Comparison of ENCODE assay signal across 20 cellular contexts in genomic region chr11:64770120-64770519, GRCh38. TPM values are rescaled to one million over a fixed set of nuclear protein-coding genes. Genes with fewer than 3 reads are reported as not detected.
DNase-seq lines count a peak whose midpoint lies in the region; ATAC-seq and TF ChIP-seq lines count a peak whose summit lies in the region.
"Had no signal": no experiment of that assay in that cellular context is flagged by ENCODE, and none has a peak within 500 bp of the region (broad histone marks: within the 10 kb centered on the region; RNA-seq: fewer than 3 reads in every experiment).

No MANE protein-coding gene starts in this region.

- TF ChIP-seq POLR2A in erythroblast (IDR thresholded peaks at IDR 0.05; ENCODE audit: low read length), result peak; percentile 25

- ATAC-seq in T-cell (replicated peaks in 1 of 4), result no peak
- ATAC-seq in stimulated activated effector memory CD8-positive, alpha-beta T cell treated with anti-CD3 and anti-CD28 coated beads, Interleukin-12 subunit alpha, Interleukin-12 subunit beta, amount 100 ng/mL, for 72 hours, result no peak
- no peak for ATAC-seq in GM19452 (IDR thresholded peaks at IDR 0.05; ENCODE audit: unreplicated experiment)
- ATAC-seq: gastroesophageal sphincter had no signal

- POLR2A ChIA-PET in T-cell (lab: Charles Lee), result no interaction called here

- H3K27ac Mint-ChIP-seq in activated naive CD4-positive, alpha-beta T cell treated with anti-CD3 and anti-CD28 coated beads, Interleukin-2, amount 10 ng/mL, durations not matched to agents 7 days and 5 days, result peak overlapping the region; percentile 7
- H3K27ac Mint-ChIP-seq in T-cell, result peak overlapping the region; percentile 56 to 73
- peak overlapping the region; percentile 81 for H3K27ac Mint-ChIP-seq in stimulated activated effector memory CD8-positive, alpha-beta T cell treated with anti-CD3 and anti-CD28 coated beads, Interleukin-12 subunit alpha, Interleukin-12 subunit beta, amount 100 ng/mL, for 72 hours
- H3K27ac Mint-ChIP-seq: nephron progenitor cell had no signal

- peaks cover 89% of the 10 kb centered on the region for H3K4me1 Mint-ChIP-seq in activated naive CD4-positive, alpha-beta T cell treated with anti-CD3 and anti-CD28 coated beads, Interleukin-2, amount 10 ng/mL, durations not matched to agents 7 days and 5 days
- peaks cover 90 to 93% (median 92%) of the 10 kb centered on the region in 3 donors for H3K4me1 Mint-ChIP-seq in T-cell
- H3K4me1 Mint-ChIP-seq in stimulated activated effector memory CD8-positive, alpha-beta T cell treated with anti-CD3 and anti-CD28 coated beads, Interleukin-12 subunit alpha, Interleukin-12 subunit beta, amount 100 ng/mL, for 72 hours, result peaks cover 76% of the 10 kb centered on the region

- H3K27me3 Mint-ChIP-seq in activated naive CD4-positive, alpha-beta T cell treated with anti-CD3 and anti-CD28 coated beads, Interleukin-2, amount 10 ng/mL, durations not matched to agents 7 days and 5 days, result no peaks in the 10 kb centered on the region
- H3K27me3 Mint-ChIP-seq in T-cell, result no peaks in the 10 kb centered on the region
- H3K27me3 Mint-ChIP-seq: stimulated activated naive CD8-positive, alpha-beta T cell treated with anti-CD3 and anti-CD28 coated beads, Interleukin-15, Interleukin-2, amounts not matched to agents 100 ng/mL and 50 ng/mL, for 24 hours had no signal

- CTCF ChIA-PET in activated naive CD4-positive, alpha-beta T cell treated with anti-CD3 and anti-CD28 coated beads, Interleukin-2, amount 10 ng/mL, durations not matched to agents 7 days and 5 days (lab: Charles Lee), result interaction anchor here (0.7 to 15.2 kb wide), 5 partner anchors 9 to 34 kb away, joined by 3 to 208 read pairs (median 3); partner anchors contain the start of gene RASGRP2
- CTCF ChIA-PET in T-cell (lab: Charles Lee), result interaction anchor here in 1 of 2 donors (1.0 kb wide), 1 partner anchor 26 kb away, joined by 4 read pairs; the partner anchor contains the start of gene RASGRP2

- DNase-seq in activated naive CD4-positive, alpha-beta T cell treated with anti-CD3 and anti-CD28 coated beads, Interleukin-2, amount 10 ng/mL, durations not matched to agents 7 days and 5 days, result peak; percentile 13
- no peak for DNase-seq in activated naive CD4-positive, alpha-beta T cell treated with Interleukin-2 at 50 U/mL for 16 hours
- no peak for DNase-seq in T-cell
- DNase-seq in erythroblast (lab: John Stamatoyannopoulos, UW), result no peak
- no peak for DNase-seq in stimulated activated effector memory CD8-positive, alpha-beta T cell treated with anti-CD3 and anti-CD28 coated beads, Interleukin-12 subunit alpha, Interleukin-12 subunit beta, amount 100 ng/mL, for 72 hours (ENCODE audit: low spot score in 2 of 2)
- no peak for DNase-seq in HuH-7.5 (ENCODE audit: low spot score)
- DNase-seq in NCI-H1092 (lab: John Stamatoyannopoulos, UW), result no peak
- DNase-seq: activated gamma-delta T cell; effector CD8-positive, alpha-beta T cell; esophagus squamous epithelium; H7; NCI-H1417; NCI-H524; nephron progenitor cell; stimulated activated CD4-positive, alpha-beta T cell treated with anti-CD3 and anti-CD28 coated beads, Interleukin-2, amount 100 ng/mL, for 24 hours; T1000 had no signal

- no peaks in the 10 kb centered on the region for H3K9me3 Mint-ChIP-seq in activated naive CD4-positive, alpha-beta T cell treated with anti-CD3 and anti-CD28 coated beads, Interleukin-2, amount 10 ng/mL, durations not matched to agents 7 days and 5 days
- no peaks in the 10 kb centered on the region for H3K9me3 Mint-ChIP-seq in T-cell
- H3K9me3 Mint-ChIP-seq in stimulated activated effector memory CD8-positive, alpha-beta T cell treated with anti-CD3 and anti-CD28 coated beads, Interleukin-12 subunit alpha, Interleukin-12 subunit beta, amount 100 ng/mL, for 72 hours, result no peaks in the 10 kb centered on the region
- H3K9me3 Mint-ChIP-seq: CD8-positive, alpha-beta memory T cell; nephron progenitor cell; stimulated activated naive CD8-positive, alpha-beta T cell treated with anti-CD3 and anti-CD28 coated beads, Interleukin-15, Interleukin-2, amounts not matched to agents 100 ng/mL and 50 ng/mL, for 24 hours had no signal

- no peak overlapping the region for H3K4me3 Mint-ChIP-seq in activated naive CD4-positive, alpha-beta T cell treated with anti-CD3 and anti-CD28 coated beads, Interleukin-2, amount 10 ng/mL, durations not matched to agents 7 days and 5 days
- H3K4me3 Mint-ChIP-seq in T-cell, result no peak overlapping the region
- H3K4me3 Mint-ChIP-seq in stimulated activated effector memory CD8-positive, alpha-beta T cell treated with anti-CD3 and anti-CD28 coated beads, Interleukin-12 subunit alpha, Interleukin-12 subunit beta, amount 100 ng/mL, for 72 hours, result no peak overlapping the region
- H3K4me3 Mint-ChIP-seq: nephron progenitor cell had no signal

- H3K36me3 Mint-ChIP-seq in activated naive CD4-positive, alpha-beta T cell treated with anti-CD3 and anti-CD28 coated beads, Interleukin-2, amount 10 ng/mL, durations not matched to agents 7 days and 5 days, result peaks cover 87% of the 10 kb centered on the region
- H3K36me3 Mint-ChIP-seq in T-cell, result peaks cover 82% of the 10 kb centered on the region
- H3K36me3 Mint-ChIP-seq in stimulated activated effector memory CD8-positive, alpha-beta T cell treated with anti-CD3 and anti-CD28 coated beads, Interleukin-12 subunit alpha, Interleukin-12 subunit beta, amount 100 ng/mL, for 72 hours, result peaks cover 100% of the 10 kb centered on the region

RNA-seq across cellular contexts. Expression of gene SF1, which starts 8.2 kb away (rescaled TPM):
- 1,000 to 10,000 TPM in 2 of 5 donors, 100 to 1,000 TPM in 3; 670 to 1,510 (median 732) TPM for total RNA-seq in T-cell

RNA-seq across cellular contexts. Expression of gene PYGM, which starts 10.3 kb away (rescaled TPM):
- 10 to 100 TPM in 1 of 5 donors, 1 to 10 TPM in 4; 7.4 to 34.7 (median 8.5) TPM for total RNA-seq in T-cell

RNA-seq across cellular contexts. Expression of gene RASGRP2, which starts 26.2 kb away (rescaled TPM):
- total RNA-seq in T-cell, result 100 to 1,000 TPM; 574 to 767 (median 656) TPM

RNA-seq across cellular contexts. Expression of gene MAP4K2, which starts 32.9 kb away (rescaled TPM):
- total RNA-seq in T-cell, result 100 to 1,000 TPM in 3 of 5 donors, 10 to 100 TPM in 2; 80.9 to 131 (median 102) TPM

RNA-seq across cellular contexts. Expression of gene MEN1, which starts 40.2 kb away (rescaled TPM):
- 10 to 100 TPM; 31.7 to 62.0 (median 49.6) TPM for total RNA-seq in T-cell

Comparison
In these comparisons a context has a peak if more than half of its experiments do, and no peak if none do; other contexts are left out.
1. H3K27ac Mint-ChIP-seq: peak in every context shown above with its lines; median percentile 81 in stimulated activated effector memory CD8-positive, alpha-beta T cell treated with anti-CD3 and anti-CD28 coated beads, Interleukin-12 subunit alpha, Interleukin-12 subunit beta, amount 100 ng/mL, for 72 hours; 64 in T-cell; 7 in activated naive CD4-positive, alpha-beta T cell treated with anti-CD3 and anti-CD28 coated beads, Interleukin-2, amount 10 ng/mL, durations not matched to agents 7 days and 5 days.